Comparison of ENCODE assay signal across 10 cellular contexts in the genomic region with DNA sequence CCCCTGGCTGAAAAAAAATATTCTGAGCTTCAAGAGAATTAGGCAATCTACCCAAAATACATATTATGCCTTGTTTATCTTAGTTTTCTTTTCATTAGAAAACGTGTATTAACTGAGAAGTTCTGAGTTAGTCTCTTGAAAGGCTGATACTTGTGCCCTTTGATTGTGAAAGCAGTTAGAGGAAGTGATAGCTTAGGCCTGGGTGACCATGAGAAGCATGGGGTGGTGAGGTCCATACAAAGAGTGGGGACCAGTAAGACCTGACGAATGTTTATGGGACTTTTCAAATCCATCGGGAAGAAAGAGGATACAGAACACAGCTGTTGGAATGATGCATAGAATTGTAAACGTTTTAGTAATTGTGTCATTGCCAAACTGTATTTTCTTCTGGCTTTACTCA.
DNase-seq lines count a peak whose midpoint lies in the region; ATAC-seq and TF ChIP-seq lines count a peak whose summit lies in the region.
"Had no signal": no experiment of that assay in that cellular context is flagged by ENCODE, and none has a peak within 500 bp of the region (broad histone marks: within the 10 kb centered on the region; RNA-seq: fewer than 3 reads in every experiment).

No MANE protein-coding gene starts in this region.

- no peaks in the 10 kb centered on the region for H3K27me3 Mint-ChIP-seq in Caco-2 (ENCODE audit: insufficient read depth, unreplicated experiment)

- no peaks in the 10 kb centered on the region for H3K36me3 ChIP-seq in Caco-2 (ENCODE audit: control insufficient read depth, insufficient read depth, low read length)

- CTCF ChIA-PET in Caco-2 (lab: Charles Lee), result no interaction called here

- POLR2A ChIA-PET in Caco-2 (lab: Charles Lee), result no interaction called here

- no peak for TF ChIP-seq POLR2A in NB4 (IDR thresholded peaks at IDR 0.05; ENCODE audit: extremely low read depth, insufficient read length)

- TF ChIP-seq CTCF in GM12865 (IDR thresholded peaks at IDR 0.05; ENCODE audit: insufficient read depth, low read depth, low read length, missing control alignments) (no peak), NB4 (IDR thresholded peaks at IDR 0.05; ENCODE audit: low read depth, low read length) (no peak), Caco-2 (IDR thresholded peaks at IDR 0.05; ENCODE audit: insufficient read depth in 1 of 2, low read depth in 1 of 2, low read length in 1 of 2, severe bottlenecking in 1 of 2, unreplicated experiment in 1 of 2) (no peak)

- H3K27me3 ChIP-seq in Caco-2 (replicated peaks; ENCODE audit: control insufficient read depth, insufficient read depth, low read length), result no peaks in the 10 kb centered on the region

- H3K9me3 ChIP-seq in Caco-2, result no peaks in the 10 kb centered on the region

- no TSS peak for BruUV-seq in Caco-2 (replicated peaks; lab: Mats Ljungman, UMichigan)

- no peak overlapping the region for H3K4me3 ChIP-seq in GM12865 (ENCODE audit: low read depth, low read length)
- H3K4me3 ChIP-seq in NB4 (ENCODE audit: low read depth, low read length), result no peak overlapping the region
- no peak overlapping the region for H3K4me3 ChIP-seq in Caco-2 (ENCODE audit: low read depth, low read length)

- 0 out of 2 replicates have a peak, but pooled peaks cover 5% of the 10 kb centered on the region for H3K4me1 ChIP-seq in Caco-2

- H3K4me3 Mint-ChIP-seq in Caco-2 (ENCODE audit: unreplicated experiment), result no peak overlapping the region

- ATAC-seq in GM19438 (IDR thresholded peaks at IDR 0.05; ENCODE audit: low read depth, unreplicated experiment) (peak; percentile 65), HG02943 (IDR thresholded peaks at IDR 0.05; ENCODE audit: low read depth, unreplicated experiment) (peak; percentile 75)

- no peaks in the 10 kb centered on the region for H3K36me3 Mint-ChIP-seq in Caco-2 (ENCODE audit: insufficient read depth, unreplicated experiment)

- peak; percentile 62 for DNase-seq in GM12865 (ENCODE audit: low read depth)
- peak; percentile 7 for DNase-seq in NB4 (ENCODE audit: low read depth)
- DNase-seq in Caco-2, result no peak
- DNase-seq in stimulated activated CD4-positive, alpha-beta T cell treated with anti-CD3 and anti-CD28 coated beads, Interleukin-12 subunit alpha, Interleukin-12 subunit beta, amount 100 ng/mL, for 4 hours, result no peak
- no peak for DNase-seq in AG08396 (ENCODE audit: low spot score)
- DNase-seq in NK-92 (lab: John Stamatoyannopoulos, UW; ENCODE audit: unreplicated experiment), result no peak
- DNase-seq: activated naive CD4-positive, alpha-beta T cell; NCI-H510A had no signal

- peaks cover 12% of the 10 kb centered on the region for H3K4me1 Mint-ChIP-seq in Caco-2 (ENCODE audit: low read depth, unreplicated experiment)

- no peak overlapping the region for H3K27ac Mint-ChIP-seq in Caco-2 (ENCODE audit: unreplicated experiment)

- intact Hi-C loops in Caco-2 (cut with micrococcal nuclease; ENCODE audit: unreplicated experiment), result no loop called here

- no peaks in the 10 kb centered on the region for H3K9me3 Mint-ChIP-seq in Caco-2 (ENCODE audit: unreplicated experiment)

Comparison
In these comparisons a context has a peak if more than half of its experiments do, and no peak if none do; other contexts are left out.
1. DNase-seq: peak in GM12865 (single experiment) and NB4 (single experiment); none in Caco-2 (0 of 2), stimulated activated CD4-positive, alpha-beta T cell treated with anti-CD3 and anti-CD28 coated beads, Interleukin-12 subunit alpha, Interleukin-12 subunit beta, amount 100 ng/mL, for 4 hours (single experiment), AG08396 (single experiment) and NK-92 (single experiment).